In the genomic region with DNA sequence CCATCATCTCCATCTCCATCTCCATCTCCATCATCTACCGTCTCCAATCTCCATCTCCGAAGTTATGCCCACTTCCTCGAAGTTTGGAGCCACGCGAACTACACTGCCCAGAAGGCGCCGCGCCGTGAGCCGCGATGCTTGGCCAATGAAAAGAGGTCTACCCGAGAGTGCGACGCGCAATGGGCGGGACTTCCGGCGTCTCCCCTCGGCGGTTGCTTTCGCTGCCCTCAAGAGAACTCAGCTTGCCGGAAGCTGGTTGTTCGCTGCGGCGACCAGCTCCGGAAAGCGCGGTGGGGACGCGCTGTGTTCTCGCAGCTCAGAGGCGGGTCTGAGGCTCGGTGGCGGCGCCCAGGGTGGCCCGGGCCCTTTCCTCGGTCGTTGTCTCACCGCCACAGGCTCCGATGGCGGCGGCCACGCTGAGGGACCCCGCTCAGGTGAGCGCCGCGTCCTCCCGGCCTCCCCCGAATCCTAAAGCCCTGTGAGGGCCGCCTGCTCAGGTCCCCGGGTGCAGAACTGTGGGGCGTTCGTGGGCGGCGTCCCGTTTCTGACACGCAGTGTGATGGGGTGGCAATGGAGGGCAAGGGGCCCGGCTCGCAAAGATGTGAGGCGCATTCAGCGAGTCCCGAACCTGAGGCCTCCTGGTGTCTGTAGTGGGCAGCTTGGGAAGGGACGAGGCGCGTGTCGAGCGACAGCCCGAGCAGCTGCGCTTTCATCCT, we compare ENCODE assay signal across 8 cellular contexts. TPM values are rescaled to one million over a fixed set of nuclear protein-coding genes. Genes with fewer than 3 reads are reported as not detected.
DNase-seq lines count a peak whose midpoint lies in the region; ATAC-seq and TF ChIP-seq lines count a peak whose summit lies in the region.
"Not testable (repeated sequence)": the region's sequence is repeated elsewhere in the genome, so short reads cannot be mapped to it uniquely, and the experiment has no call there.

A gene (plus strand): TSS at position 259 of the 716 bp plus-strand sequence. CDS start 143 bp downstream, at position 402.

- not testable (repeated sequence) for H3K27ac ChIP-seq in DOHH2 (ENCODE audit: low read depth, low read length)
- peak within 1 kb of the TSS; percentile 63; the same call in 1 of the 2 replicates for H3K27ac ChIP-seq in Karpas-422 (ENCODE audit: low read length)

- not testable (repeated sequence) for H3K27me3 ChIP-seq in DOHH2 (ENCODE audit: control insufficient read depth, low read length); Karpas-422 (ENCODE audit: low read length)

- H3K36me3 Mint-ChIP-seq in natural killer cell treated with Interleukin-12 subunit alpha and Interleukin-12 subunit beta and Interleukin-15 and Interleukin-18, amount 100 ng/mL, for 72 hours, result peaks cover 60% of the 10 kb centered on the region

- H3K4me3 ChIP-seq in DOHH2 (ENCODE audit: low read length) (peak within 1 kb of the TSS; percentile 78), Karpas-422 (ENCODE audit: low read length) (peak within 1 kb of the TSS; percentile 83), fibroblast of pulmonary artery (replicated peaks; ENCODE audit: low read depth, low read length) (peak within 1 kb of the TSS; percentile 76)

- not testable (repeated sequence) for TF ChIP-seq CTCF in DOHH2 (IDR thresholded peaks at IDR 0.05; ENCODE audit: low read depth, low read length, poor library complexity, severe bottlenecking); fibroblast of pulmonary artery (IDR thresholded peaks at IDR 0.05; ENCODE audit: low read length, missing control alignments)

- peaks cover 18% of the 10 kb centered on the region for H3K9me3 Mint-ChIP-seq in natural killer cell treated with Interleukin-12 subunit alpha and Interleukin-12 subunit beta and Interleukin-15 and Interleukin-18, amount 100 ng/mL, for 72 hours

- H3K4me3 Mint-ChIP-seq in natural killer cell treated with Interleukin-12 subunit alpha and Interleukin-12 subunit beta and Interleukin-15 and Interleukin-18, amount 100 ng/mL, for 72 hours, result peak within 1 kb of the TSS; percentile 85

- not testable (repeated sequence) for H3K9me2 ChIP-seq in DOHH2 (replicated peaks; ENCODE audit: control insufficient read depth, low read length); Karpas-422 (replicated peaks; ENCODE audit: insufficient read depth, low read length)

- peak within 1 kb of the TSS; percentile 86 for H3K9ac ChIP-seq in Karpas-422 (ENCODE audit: low read length)

- H3K4me1 ChIP-seq in DOHH2 (ENCODE audit: control insufficient read depth, low read length); Karpas-422 (ENCODE audit: low read length): not testable (repeated sequence)

- H3F3A ChIP-seq in DOHH2 (ENCODE audit: control insufficient read depth, insufficient read depth), result not testable (repeated sequence)

- DNase-seq in Karpas-422 (peak; percentile 100), RPMI7951 (ENCODE audit: low read depth) (peak; percentile 97), fibroblast of pulmonary artery (ENCODE audit: low read depth) (peak; percentile 97)
- DNase-seq in activated T-helper 1 cell treated with anti-CD3 and anti-CD28 coated beads, Interleukin-2, amount 50 U/mL, for 16 hours (ENCODE audit: low read depth in 1 of 2, low spot score in 1 of 2), result peak; percentile 91 to 96
- DNase-seq in natural killer cell treated with Interleukin-12 subunit alpha and Interleukin-12 subunit beta and Interleukin-15 and Interleukin-18, amount 100 ng/mL, for 72 hours (ENCODE audit: low spot score), result peak; percentile 96
- peak; percentile 83 to 95 (median 92) for DNase-seq in stimulated activated naive CD4-positive, alpha-beta T cell (lab: John Stamatoyannopoulos, UW)

- not testable (repeated sequence) for H3K36me3 ChIP-seq in DOHH2 (ENCODE audit: control insufficient read depth, low read length)
- H3K36me3 ChIP-seq in Karpas-422 (ENCODE audit: insufficient read depth, low read length), result peaks cover 36% of the 10 kb centered on the region

- H3K27ac Mint-ChIP-seq in natural killer cell treated with Interleukin-12 subunit alpha and Interleukin-12 subunit beta and Interleukin-15 and Interleukin-18, amount 100 ng/mL, for 72 hours, result peak within 1 kb of the TSS; percentile 48 to 74

- H2AFZ ChIP-seq in Karpas-422 (ENCODE audit: low read length), result peak within 1 kb of the TSS; percentile 30; the same call in 1 of the 2 replicates

- peak; percentile 98 for ATAC-seq in GM21825 (IDR thresholded peaks at IDR 0.05; ENCODE audit: unreplicated experiment)
- peak; percentile 98 to 100 for ATAC-seq in natural killer cell treated with Interleukin-12 subunit alpha and Interleukin-12 subunit beta and Interleukin-15 and Interleukin-18, amount 100 ng/mL, for 72 hours

- peaks cover 36% of the 10 kb centered on the region for H3K9me3 ChIP-seq in DOHH2 (ENCODE audit: control insufficient read depth, insufficient read depth, low read length)
- H3K9me3 ChIP-seq in Karpas-422 (ENCODE audit: low read length), result peaks cover 58% of the 10 kb centered on the region

- not testable (repeated sequence) for H3K27me3 Mint-ChIP-seq in natural killer cell treated with Interleukin-12 subunit alpha and Interleukin-12 subunit beta and Interleukin-15 and Interleukin-18, amount 100 ng/mL, for 72 hours

- peaks cover 20 to 26% of the 10 kb centered on the region in 2 donors for H3K4me1 Mint-ChIP-seq in natural killer cell treated with Interleukin-12 subunit alpha and Interleukin-12 subunit beta and Interleukin-15 and Interleukin-18, amount 100 ng/mL, for 72 hours (ENCODE audit: low read depth in 2 of 2)

- H4K20me1 ChIP-seq in DOHH2 (ENCODE audit: control insufficient read depth, insufficient read depth, low read depth, low read length); Karpas-422 (ENCODE audit: insufficient read depth, low read depth, low read length): not testable (repeated sequence)

- not testable (repeated sequence) for H3K79me2 ChIP-seq in DOHH2 (ENCODE audit: control insufficient read depth, low read length)
- H3K79me2 ChIP-seq in Karpas-422 (ENCODE audit: low read length), result peaks cover 36% of the 10 kb centered on the region

- peak within 1 kb of the TSS; percentile 69 for H3K4me2 ChIP-seq in DOHH2 (ENCODE audit: low read length)
- H3K4me2 ChIP-seq in Karpas-422 (ENCODE audit: low read depth, low read length, poor library complexity, severe bottlenecking), result peak within 1 kb of the TSS; percentile 74

RNA-seq across cellular contexts. Expression of the gene that starts here (rescaled TPM):
- 19.4 and 25.2 TPM in 2 replicates for total RNA-seq in Karpas-422 (2014; rRNA removed; shearing (Covaris generic); ENCODE audit: low replicate concordance)
- 9.0 and 23.1 TPM in 2 replicates for total RNA-seq in RPMI7951 (2014; rRNA removed; shearing (Covaris generic))
- 1 to 10 TPM; 4.8 to 5.6 TPM for total RNA-seq in natural killer cell treated with Interleukin-12 subunit alpha and Interleukin-12 subunit beta and Interleukin-15 and Interleukin-18, amount 100 ng/mL, for 72 hours
